ENCODE assay signal across 8 cellular contexts in genomic region chr1:15027515-15027948, GRCh38.
DNase-seq lines count a peak whose midpoint lies in the region; ATAC-seq lines count a peak whose summit lies in the region.

No MANE protein-coding gene starts in this region.

- intact Hi-C loops in aorta (cut with DNase I) = loop anchor here (1.0 to 5.0 kb wide), 3 partner anchors 103 to 248 kb away; no protein-coding TSS in a partner anchor

- no peak overlapping the region for H2BK12ac ChIP-seq in neuronal stem cell (ENCODE audit: low read length)

- no peak overlapping the region for H3K23ac ChIP-seq in neuronal stem cell (ENCODE audit: low read depth, low read length, poor library complexity)

- H3K4me3 ChIP-seq in neuronal stem cell (ENCODE audit: low read length in 2 of 2) (no peak overlapping the region), aorta (ENCODE audit: low read length in 2 of 2) (no peak overlapping the region)

- H3K18ac ChIP-seq in neuronal stem cell (ENCODE audit: low read length) = no peak overlapping the region

- H2BK5ac ChIP-seq in neuronal stem cell (ENCODE audit: low read length) = no peak overlapping the region

- no peak overlapping the region for H3K9ac ChIP-seq in neuronal stem cell (ENCODE audit: low read depth, low read length, poor library complexity)

- no peak overlapping the region for H2BK120ac ChIP-seq in neuronal stem cell (ENCODE audit: low read depth, low read length)

- WGBS in neuronal stem cell (ENCODE audit: extremely low coverage in 2 of 2, insufficient read length in 2 of 2, insufficient replicate concordance in 1 of 2), 2 donors = no CpG with 5 or more reads among the region's 11 CpGs
- WGBS in aorta, 2 donors = 35 to 38% methylated on average over 11 of the region's 11 CpGs

- H3K4me2 ChIP-seq in neuronal stem cell (ENCODE audit: insufficient read depth, low read length, poor library complexity, severe bottlenecking) = no peak overlapping the region

- H3K14ac ChIP-seq in neuronal stem cell (ENCODE audit: low read length) = no peak overlapping the region

- H3K27ac ChIP-seq in neuronal stem cell (replicated peaks; ENCODE audit: low read length) (no peak overlapping the region), aorta (ENCODE audit: low read depth in 1 of 2, low read length in 2 of 2) (peak overlapping the region in 1 of 2 donors; percentile 52)

- no peaks in the 10 kb centered on the region for H3K79me1 ChIP-seq in neuronal stem cell (ENCODE audit: low read depth, low read length)

- ATAC-seq in aorta (ENCODE audit: low FRiP score) (peak; percentile 79), HG03159 (IDR thresholded peaks at IDR 0.05; ENCODE audit: unreplicated experiment) (no peak)

- H2AFZ ChIP-seq in neuronal stem cell (ENCODE audit: low read length) = no peak overlapping the region

- H4K8ac ChIP-seq in neuronal stem cell (ENCODE audit: low read depth, low read length) = no peak overlapping the region

- no peak overlapping the region for H3K4ac ChIP-seq in neuronal stem cell (ENCODE audit: low read length)

- H3K9me3 ChIP-seq in neuronal stem cell (replicated peaks in 1 of 2; ENCODE audit: control insufficient read depth in 2 of 2, insufficient read depth in 1 of 2, low read depth in 1 of 2, low read length in 2 of 2) (peaks cover 0 to 2% of the 10 kb centered on the region in 2 donors), aorta (ENCODE audit: control insufficient read depth, low read length) (no peaks in the 10 kb centered on the region)

- peak; percentile 16 for DNase-seq in NCI-H146 (lab: John Stamatoyannopoulos, UW)
- no peak for DNase-seq in NCI-H146 treated with DMSO at 0.1 percent for 48 hours (lab: John Stamatoyannopoulos, UW; ENCODE audit: unreplicated experiment)
- peak; percentile 16 for DNase-seq in NCI-H1105 (lab: John Stamatoyannopoulos, UW)
- DNase-seq in activated T-cell treated with anti-CD3 and anti-CD28 coated beads for 24 hours (ENCODE audit: low read depth) = peak; percentile 11
- DNase-seq in fibroblast of the conjunctiva (ENCODE audit: low read depth) = peak; percentile 20
- DNase-seq in neuronal stem cell (ENCODE audit: low spot score) = peak; percentile 63
- peak; percentile 77 to 93 for DNase-seq in aorta

- H2BK15ac ChIP-seq in neuronal stem cell (ENCODE audit: low read length) = no peak overlapping the region

- H3K27me3 ChIP-seq in neuronal stem cell (ENCODE audit: control insufficient read depth in 3 of 3, insufficient read depth in 3 of 3, low read depth in 1 of 3, low read length in 3 of 3) (no peaks in the 10 kb centered on the region), aorta (ENCODE audit: control insufficient read depth in 1 of 2, insufficient read depth in 2 of 2, low read length in 1 of 2) (no peaks in the 10 kb centered on the region)

- H3K36me3 ChIP-seq in neuronal stem cell (replicated peaks in 1 of 2; ENCODE audit: control insufficient read depth in 2 of 2, insufficient read depth in 2 of 2, low read length in 2 of 2) = no peaks in the 10 kb centered on the region
- H3K36me3 ChIP-seq in aorta (ENCODE audit: control insufficient read depth in 1 of 2, insufficient read depth in 2 of 2, low read length in 1 of 2) = no peaks in the 10 kb centered on the region

- H2AK5ac ChIP-seq in neuronal stem cell (ENCODE audit: low read depth, low read length) = peak overlapping the region; percentile 16

- H3K4me1 ChIP-seq in neuronal stem cell (ENCODE audit: control insufficient read depth in 2 of 2, insufficient read depth in 1 of 2, low read depth in 1 of 2, low read length in 2 of 2) (peaks cover 12 to 14% of the 10 kb centered on the region in 2 donors), aorta (ENCODE audit: control insufficient read depth in 1 of 2, insufficient read depth in 2 of 2, low read length in 2 of 2) (no peaks in the 10 kb centered on the region)

- H4K91ac ChIP-seq in neuronal stem cell (ENCODE audit: low read depth, low read length, poor library complexity) = no peak overlapping the region
